Comparison of ENCODE assay signal across 13 cellular contexts in the genomic region with DNA sequence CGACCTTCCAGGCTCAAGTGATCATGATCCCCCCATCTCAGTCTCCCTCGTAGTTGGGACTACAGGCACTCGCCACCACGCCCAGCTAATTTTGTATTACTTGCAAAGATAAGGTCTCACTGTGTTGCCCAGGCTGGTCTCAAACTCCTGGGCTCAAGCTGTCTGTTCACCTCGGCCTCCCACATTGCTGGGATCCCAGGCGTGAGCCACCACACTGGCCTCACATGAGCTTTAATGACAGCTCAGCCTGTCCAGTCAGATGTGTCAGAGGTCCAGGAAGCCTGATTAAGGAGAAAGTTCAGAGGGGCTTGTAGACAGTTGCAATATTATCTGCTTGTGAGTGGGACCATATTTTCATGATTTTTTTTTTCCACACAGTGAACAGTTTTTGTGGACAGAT.
A peak's percentile ranks its signal among the peaks of the same experiment; 100 is the strongest.
DNase-seq lines count a peak whose midpoint lies in the region; ATAC-seq and TF ChIP-seq lines count a peak whose summit lies in the region.
"Had no signal": no experiment of that assay in that cellular context is flagged by ENCODE, and none has a peak within 500 bp of the region (broad histone marks: within the 10 kb centered on the region; RNA-seq: fewer than 3 reads in every experiment).

No MANE protein-coding gene starts in this region.

- H2BK5ac ChIP-seq in IMR-90 (ENCODE audit: low read depth, low read length, poor library complexity, severe bottlenecking) (no peak overlapping the region), trophoblast cell (ENCODE audit: low read depth, low read length, poor library complexity) (no peak overlapping the region)

- H3K9ac ChIP-seq in IMR-90 (ENCODE audit: low read depth, low read length) (no peak overlapping the region), mammary epithelial cell (ENCODE audit: insufficient read depth, low read length) (no peak overlapping the region), trophoblast cell (ENCODE audit: low read length) (no peak overlapping the region)

- no peak overlapping the region for H3K56ac ChIP-seq in IMR-90 (ENCODE audit: extremely low read depth, insufficient read depth, low read length)

- H2AFZ ChIP-seq in IMR-90 (replicated peaks; ENCODE audit: low read length, poor library complexity) (no peak overlapping the region), mammary epithelial cell (ENCODE audit: low read depth, low read length) (no peak overlapping the region), trophoblast cell (ENCODE audit: insufficient read depth, low read length, poor library complexity) (no peak overlapping the region)

- peaks cover 87% of the 10 kb centered on the region for H3K79me2 ChIP-seq in mammary epithelial cell (ENCODE audit: insufficient read depth, low read length)
- peaks cover 2% of the 10 kb centered on the region for H3K79me2 ChIP-seq in trophoblast cell (ENCODE audit: control insufficient read depth, insufficient read depth, low read length, poor library complexity)

- peaks cover 0 to 6% of the 10 kb centered on the region in 2 donors for H3K36me3 Mint-ChIP-seq in CD4-positive, alpha-beta memory T cell
- H3K36me3 Mint-ChIP-seq: naive B cell had no signal

- H3K9me1 ChIP-seq in IMR-90 (ENCODE audit: insufficient read depth, low read length): peaks cover 32% of the 10 kb centered on the region

- H4K91ac ChIP-seq in IMR-90 (ENCODE audit: insufficient read depth, low read depth, low read length) (no peak overlapping the region), trophoblast cell (ENCODE audit: low read depth, low read length) (no peak overlapping the region)

- peaks cover 95% of the 10 kb centered on the region for H3K4me1 ChIP-seq in CD4-positive, alpha-beta memory T cell (ENCODE audit: insufficient read depth, low read length)
- H3K4me1 ChIP-seq in IMR-90 (ENCODE audit: control insufficient read depth, insufficient read depth, low read length): peaks cover 43% of the 10 kb centered on the region
- peaks cover 68% of the 10 kb centered on the region for H3K4me1 ChIP-seq in mammary epithelial cell (ENCODE audit: insufficient read depth, low read length)
- H3K4me1 ChIP-seq in trophoblast cell (ENCODE audit: control insufficient read depth in 1 of 2, insufficient read depth in 2 of 2, low read length in 2 of 2): peaks cover 16 to 33% of the 10 kb centered on the region in 2 experiments

- dilution Hi-C loops in IMR-90 (cut with HindIII; ENCODE audit: low sequenced_read_pairs, unreplicated experiment) (no loop called here), mammary epithelial cell (cut with HindIII; ENCODE audit: low sequenced_read_pairs) (no loop called here)

- H3K27me3 Mint-ChIP-seq in CD4-positive, alpha-beta memory T cell: no peaks in the 10 kb centered on the region
- H3K27me3 Mint-ChIP-seq: activated naive CD8-positive, alpha-beta T cell treated with anti-CD3 and anti-CD28 coated beads for 36 hours had no signal

- 95% methylated on average over 2 of the region's 6 CpGs; no CpG with 5 or more reads in 1 of the 2 experiments for WGBS in IMR-90 (ENCODE audit: extremely low coverage in 2 of 2, insufficient read length in 1 of 2), 2 experiments
- WGBS in mammary epithelial cell (ENCODE audit: low coverage, missing lambda C conversion rate): 100% methylated on average over 6 of the region's 6 CpGs
- no CpG with 5 or more reads among the region's 6 CpGs for WGBS in trophoblast cell (ENCODE audit: extremely low coverage, insufficient coverage, insufficient read length)

- H3K4me2 ChIP-seq in IMR-90 (ENCODE audit: low read depth, low read length) (no peak overlapping the region), mammary epithelial cell (ENCODE audit: insufficient read depth, low read depth, low read length) (peak overlapping the region; percentile 9), trophoblast cell (ENCODE audit: low read length) (no peak overlapping the region)

- H3K9me3 ChIP-seq in CD4-positive, alpha-beta memory T cell (ENCODE audit: control insufficient read depth in 1 of 2, low read length in 2 of 2): no peaks in the 10 kb centered on the region
- no peaks in the 10 kb centered on the region for H3K9me3 ChIP-seq in IMR-90 (ENCODE audit: control insufficient read depth, insufficient read depth, low read length)
- no peaks in the 10 kb centered on the region for H3K9me3 ChIP-seq in mammary epithelial cell (replicated peaks; ENCODE audit: insufficient read depth, low read length)
- peaks cover 6% of the 10 kb centered on the region for H3K9me3 ChIP-seq in trophoblast cell (ENCODE audit: insufficient read depth, low read depth, low read length)
- H3K9me3 ChIP-seq: heart left ventricle had no signal

- H3K4me1 Mint-ChIP-seq in CD4-positive, alpha-beta memory T cell: peaks cover 71 to 95% (median 85%) of the 10 kb centered on the region in 4 donors

- H3K27me3 ChIP-seq in CD4-positive, alpha-beta memory T cell (ENCODE audit: insufficient read depth, low read length): no peaks in the 10 kb centered on the region
- H3K27me3 ChIP-seq in IMR-90 (ENCODE audit: control insufficient read depth, insufficient read depth, low read length): no peaks in the 10 kb centered on the region
- H3K27me3 ChIP-seq in mammary epithelial cell (ENCODE audit: insufficient read depth, low read length): no peaks in the 10 kb centered on the region
- H3K27me3 ChIP-seq in trophoblast cell (ENCODE audit: insufficient read depth, low read length): no peaks in the 10 kb centered on the region
- H3K27me3 ChIP-seq: heart left ventricle had no signal

- no peak for ATAC-seq in IMR-90 (ENCODE audit: low read depth)
- ATAC-seq in left colon: no peak
- ATAC-seq in HG02973 (IDR thresholded peaks at IDR 0.05; ENCODE audit: unreplicated experiment): no peak

- H2AK9ac ChIP-seq in IMR-90 (replicated peaks; ENCODE audit: low read depth, low read length, poor library complexity): no peak overlapping the region

- no peak overlapping the region for H3K4me3 ChIP-seq in CD4-positive, alpha-beta memory T cell (ENCODE audit: low read length in 2 of 2)
- no peak overlapping the region for H3K4me3 ChIP-seq in IMR-90 (ENCODE audit: insufficient read depth, low read depth, low read length)
- no peak overlapping the region for H3K4me3 ChIP-seq in mammary epithelial cell (replicated peaks in 1 of 3; ENCODE audit: insufficient read depth in 1 of 3, low read depth in 2 of 3, low read length in 3 of 3)
- no peak overlapping the region for H3K4me3 ChIP-seq in trophoblast cell (ENCODE audit: low read depth, low read length)
- H3K4me3 ChIP-seq in coronary artery: no peak overlapping the region
- H3K4me3 ChIP-seq: heart left ventricle had no signal

- TF ChIP-seq CTCF in IMR-90 (conservative IDR thresholded peaks at IDR 0.05; ENCODE audit: low read depth, low read length) (no peak), mammary epithelial cell (conservative IDR thresholded peaks at IDR 0.05 in 1 of 2, IDR thresholded peaks at IDR 0.05 in 1 of 2; ENCODE audit: extremely low read depth in 1 of 2, insufficient read depth in 1 of 2, low read depth in 1 of 2, low read length in 2 of 2) (no peak), coronary artery (IDR thresholded peaks at IDR 0.05) (no peak)

- no peak overlapping the region; the same call in 1 of the 2 replicates for H3K18ac ChIP-seq in IMR-90 (ENCODE audit: low read depth, low read length)
- no peak overlapping the region for H3K18ac ChIP-seq in trophoblast cell (ENCODE audit: low read length)

- no peaks in the 10 kb centered on the region for H3K9me3 Mint-ChIP-seq in CD4-positive, alpha-beta memory T cell
- H3K9me3 Mint-ChIP-seq: naive B cell had no signal

- H2AK5ac ChIP-seq in IMR-90 (ENCODE audit: low read depth, low read length): no peak overlapping the region
- H2AK5ac ChIP-seq in trophoblast cell (ENCODE audit: low read length): no peak overlapping the region

- intact Hi-C loops in CD4-positive, alpha-beta memory T cell (cut with micrococcal nuclease): no loop called here
- intact Hi-C loops in IMR-90 (cut with micrococcal nuclease): no loop called here
- intact Hi-C loops in mammary epithelial cell (cut with micrococcal nuclease): no loop called here
- intact Hi-C loops in left colon (cut with DNase I, micrococcal nuclease): no loop called here

- peaks cover 49% of the 10 kb centered on the region for H4K20me1 ChIP-seq in IMR-90 (ENCODE audit: insufficient read depth, low read length)
- no peaks in the 10 kb centered on the region for H4K20me1 ChIP-seq in mammary epithelial cell (ENCODE audit: insufficient read depth, low read length)

- CTCF ChIA-PET in CD4-positive, alpha-beta memory T cell (lab: Charles Lee; ENCODE audit: partially characterized antibody): interaction anchor here (2.2 to 11.7 kb wide), 2 partner anchors 8 to 14 kb away, joined by 9 to 545 read pairs; no protein-coding TSS in a partner anchor
- CTCF ChIA-PET in IMR-90 (lab: Yijun Ruan, JAX): interaction anchor here (1.0 to 2.9 kb wide), 3 partner anchors 17 to 220 kb away, joined by 3 to 18 read pairs (median 3); no protein-coding TSS in a partner anchor
- CTCF ChIA-PET in mammary epithelial cell (lab: Charles Lee; ENCODE audit: low non-redundant PET): no interaction called here

- no TSS peak for BruUV-seq in IMR-90 (replicated peaks; lab: Mats Ljungman, UMichigan)
- BruUV-seq in mammary epithelial cell (replicated peaks; lab: Mats Ljungman, UMichigan): no TSS peak

- H4K8ac ChIP-seq in IMR-90 (ENCODE audit: low read depth in 2 of 2, low read length in 2 of 2) (0 out of 4 replicates have a peak overlapping the region, but pooled peaks of 1 of the 2 experiments have one; percentile 27), trophoblast cell (ENCODE audit: low read depth, low read length) (no peak overlapping the region)

- in situ Hi-C loops in IMR-90 (cut with MboI; ENCODE audit: low sequenced_read_pairs): no loop called here
- in situ Hi-C loops in mammary epithelial cell (cut with MboI; ENCODE audit: low sequenced_read_pairs in 2 of 2): no loop called here

- no peaks in the 10 kb centered on the region for H3K36me3 ChIP-seq in CD4-positive, alpha-beta memory T cell (ENCODE audit: insufficient read depth, low read length)
- H3K36me3 ChIP-seq in IMR-90 (ENCODE audit: control insufficient read depth, insufficient read depth, low read length): no peaks in the 10 kb centered on the region
- no peaks in the 10 kb centered on the region for H3K36me3 ChIP-seq in mammary epithelial cell (ENCODE audit: insufficient read depth, low read length)
- no peaks in the 10 kb centered on the region for H3K36me3 ChIP-seq in trophoblast cell (ENCODE audit: control insufficient read depth in 1 of 2, insufficient read depth in 2 of 2, low read length in 2 of 2)
- H3K36me3 ChIP-seq: heart left ventricle had no signal

- H4K12ac ChIP-seq in trophoblast cell (ENCODE audit: low read depth, low read length): no peak overlapping the region

- peak overlapping the region; percentile 3 for H3K27ac ChIP-seq in CD4-positive, alpha-beta memory T cell (ENCODE audit: low read depth, low read length)
- no peak overlapping the region for H3K27ac ChIP-seq in IMR-90 (ENCODE audit: insufficient read depth, low read length)
- H3K27ac ChIP-seq in mammary epithelial cell (ENCODE audit: insufficient read depth, low read depth, low read length): no peak overlapping the region
- H3K27ac ChIP-seq in trophoblast cell (ENCODE audit: low read depth, low read length): no peak overlapping the region
- no peak overlapping the region for H3K27ac ChIP-seq in coronary artery
- H3K27ac ChIP-seq: heart left ventricle had no signal

- 0 out of 2 replicates have a peak overlapping the region, but pooled peaks have one; percentile 34 for H2BK20ac ChIP-seq in IMR-90 (ENCODE audit: low read depth, low read length)

- TF ChIP-seq RAD21 in IMR-90 (IDR thresholded peaks at IDR 0.05; ENCODE audit: low read length): no peak

- H4K5ac ChIP-seq in IMR-90 (ENCODE audit: low read depth, low read length): no peak overlapping the region

- peak overlapping the region; percentile 68 to 98 (median 91) for H3K27ac Mint-ChIP-seq in CD4-positive, alpha-beta memory T cell
- H3K27ac Mint-ChIP-seq: activated naive CD8-positive, alpha-beta T cell treated with anti-CD3 and anti-CD28 coated beads for 36 hours had no signal

- no peak overlapping the region for H2BK12ac ChIP-seq in trophoblast cell (ENCODE audit: low read length)

- no peak for TF ChIP-seq POLR2A in IMR-90 (IDR thresholded peaks at IDR 0.05; ENCODE audit: low read depth, low read length)

- H2BK120ac ChIP-seq in IMR-90 (ENCODE audit: low read depth, low read length) (no peak overlapping the region), trophoblast cell (ENCODE audit: insufficient read depth, low read length, poor library complexity) (no peak overlapping the region)

- 0 out of 2 replicates have a peak overlapping the region, but pooled peaks have one; percentile 26 for H3K23ac ChIP-seq in IMR-90 (ENCODE audit: low read depth, low read length)
- no peak overlapping the region for H3K23ac ChIP-seq in trophoblast cell (ENCODE audit: low read length)

- peaks cover 31 to 83% of the 10 kb centered on the region in 2 experiments for H3K79me1 ChIP-seq in IMR-90 (ENCODE audit: low read depth in 1 of 2, low read length in 2 of 2)
- H3K79me1 ChIP-seq in trophoblast cell (ENCODE audit: low read length): peaks cover 2% of the 10 kb centered on the region

- H2BK15ac ChIP-seq in IMR-90 (ENCODE audit: low read depth, low read length): no peak overlapping the region

- peak overlapping the region; percentile 12; the same call in 1 of the 2 replicates for H3K4ac ChIP-seq in IMR-90 (ENCODE audit: low read depth, low read length)
- no peak overlapping the region for H3K4ac ChIP-seq in trophoblast cell (ENCODE audit: low read depth, low read length)

- H3K4me3 Mint-ChIP-seq in CD4-positive, alpha-beta memory T cell: peak overlapping the region in 3 of 8 donors; percentile 16 to 43 (median 20)
- H3K4me3 Mint-ChIP-seq: activated naive CD8-positive, alpha-beta T cell treated with anti-CD3 and anti-CD28 coated beads for 36 hours had no signal

- POLR2A ChIA-PET in CD4-positive, alpha-beta memory T cell (lab: Charles Lee; ENCODE audit: partially characterized antibody): interaction anchor here (18.0 kb wide), 1 partner anchor 16 kb away, joined by 704 read pairs; no protein-coding TSS in a partner anchor
- POLR2A ChIA-PET in IMR-90 (lab: Charles Lee; ENCODE audit: unreplicated experiment): interaction anchor here (0.6 kb wide), 1 partner anchor 85 kb away, joined by 3 read pairs; no protein-coding TSS in a partner anchor

- DNase-seq in CD4-positive, alpha-beta memory T cell: no peak
- DNase-seq in IMR-90: no peak
- no peak for DNase-seq in mammary epithelial cell
- DNase-seq in trophoblast cell: peak; percentile 16 to 30
- no peak for DNase-seq in left colon
- no peak for DNase-seq in coronary artery (ENCODE audit: low spot score)
- DNase-seq: activated naive CD8-positive, alpha-beta T cell treated with anti-CD3 and anti-CD28 coated beads for 36 hours; heart left ventricle; naive B cell; retina; RPMI8226; stimulated activated CD4-positive, alpha-beta T cell treated with anti-CD3 and anti-CD28 coated beads, Interleukin-4, amount 100 ng/mL, for 24 hours had no signal

- H3K14ac ChIP-seq in IMR-90 (replicated peaks; ENCODE audit: low read depth, low read length) (0 out of 2 replicates have a peak overlapping the region, but pooled peaks have one; percentile 2), trophoblast cell (ENCODE audit: low read length) (no peak overlapping the region)

Comparison
In these comparisons a context has a peak if more than half of its experiments do, and no peak if none do; other contexts are left out.
1. DNase-seq: peak in trophoblast cell (2 of 2); none in CD4-positive, alpha-beta memory T cell (0 of 5), IMR-90 (single experiment), mammary epithelial cell (single experiment), left colon (0 of 2) and coronary artery (single experiment).